Comparison of ENCODE assay signal across 1 cellular context in genomic region chr1:174768949-174769348, GRCh38.
TF ChIP-seq lines count a peak whose summit lies in the region.

No MANE protein-coding gene starts in this region.

TF ChIP-seq in SK-N-SH treated with all-trans-retinoic acid at 6 μM for 48 hours, 23 proteins besides CTCF, POLR2A, EP300 and RAD21 (continued from another document):
- TF ChIP-seq POU6F1 (CRISPR knock-in tag; IDR thresholded peaks at IDR 0.05; ENCODE audit: borderline replicate concordance, low read depth), result no peak
